In genomic region chr12:65673732-65674131, GRCh38 we compare ENCODE assay signal across 13 cellular contexts.
DNase-seq lines count a peak whose midpoint lies in the region; FAIRE-seq and TF ChIP-seq lines count a peak whose summit lies in the region.
"Had no signal": no experiment of that assay in that cellular context is flagged by ENCODE, and none has a peak within 500 bp of the region (broad histone marks: within the 10 kb centered on the region; RNA-seq: fewer than 3 reads in every experiment).

No MANE protein-coding gene starts in this region.

- intact Hi-C loops in esophagus squamous epithelium (cut with DNase I) = loop anchor here (10.0 kb wide), 1 partner anchor 69 kb away; no protein-coding TSS in a partner anchor

- H3K27ac ChIP-seq in esophagus squamous epithelium = no peak overlapping the region
- H3K27ac ChIP-seq: parathyroid adenoma had no signal

- H3K4me1 ChIP-seq in esophagus squamous epithelium = no peaks in the 10 kb centered on the region
- H3K4me1 ChIP-seq: parathyroid adenoma had no signal

- no peaks in the 10 kb centered on the region for H3K9me3 ChIP-seq in esophagus squamous epithelium

- H3K27me3 ChIP-seq in bronchial epithelial cell (ENCODE audit: control insufficient read depth, insufficient read depth, low read length) = no peaks in the 10 kb centered on the region
- no peaks in the 10 kb centered on the region for H3K27me3 ChIP-seq in esophagus squamous epithelium

- H3K4me3 ChIP-seq in bronchial epithelial cell (ENCODE audit: low read depth, low read length) (no peak overlapping the region), esophagus squamous epithelium (no peak overlapping the region)
- H3K4me3 ChIP-seq: lung had no signal

- no peaks in the 10 kb centered on the region for H3K36me3 ChIP-seq in bronchial epithelial cell (ENCODE audit: control insufficient read depth, insufficient read depth, low read length)
- no peaks in the 10 kb centered on the region for H3K36me3 ChIP-seq in esophagus squamous epithelium

- no peak for TF ChIP-seq POLR2A in esophagus squamous epithelium (IDR thresholded peaks at IDR 0.05)

- DNase-seq in AG20443 (ENCODE audit: low spot score) = peak; percentile 16
- peak; percentile 66 for DNase-seq in LHCN-M2 (ENCODE audit: low read depth)
- peak; percentile 55 for DNase-seq in bronchial epithelial cell (ENCODE audit: low read depth)
- DNase-seq in lung microvascular endothelial cell (ENCODE audit: low read depth in 2 of 2) = peak; percentile 25 to 32
- no peak for DNase-seq in activated CD8-positive, alpha-beta memory T cell treated with anti-CD3 and anti-CD28 coated beads for 24 hours
- DNase-seq in esophagus squamous epithelium (lab: John Stamatoyannopoulos, UW) = no peak
- DNase-seq in kidney glomerular epithelial cell (lab: John Stamatoyannopoulos, UW) = no peak
- no peak for DNase-seq in NCI-H1694 treated with DMSO at 0.1 percent for 48 hours (lab: John Stamatoyannopoulos, UW)
- DNase-seq: C1 segment of cervical spinal cord; NCI-H2029 treated with DMSO at 0.1 percent for 48 hours; stimulated activated CD4-positive, alpha-beta T cell treated with anti-CD3 and anti-CD28 coated beads, Interleukin-4, amount 100 ng/mL, for 24 hours had no signal

- FAIRE-seq in bronchial epithelial cell (lab: Jason Lieb, UNC) = no peak

- TF ChIP-seq CTCF in bronchial epithelial cell (IDR thresholded peaks at IDR 0.05; ENCODE audit: insufficient read depth, low read length, severe bottlenecking) = no peak
- peak in 2 of 6 experiments; percentile 15 to 56 for TF ChIP-seq CTCF in esophagus squamous epithelium (IDR thresholded peaks at IDR 0.05)

Comparison
In these comparisons a context has a peak if more than half of its experiments do, and no peak if none do; other contexts are left out.
1. DNase-seq: peak in AG20443 (single experiment), LHCN-M2 (single experiment), bronchial epithelial cell (single experiment) and lung microvascular endothelial cell (2 of 2); none in activated CD8-positive, alpha-beta memory T cell treated with anti-CD3 and anti-CD28 coated beads for 24 hours (single experiment), esophagus squamous epithelium (single experiment), kidney glomerular epithelial cell (single experiment) and NCI-H1694 treated with DMSO at 0.1 percent for 48 hours (single experiment).